ENCODE assay signal across 1 cellular context in genomic region chr10:67816719-67817118, GRCh38.
TF ChIP-seq lines count a peak whose summit lies in the region.

No MANE protein-coding gene starts in this region.

TF ChIP-seq in K562, 482 proteins besides CTCF, POLR2A, EP300 and RAD21 (continued from another document):
- TF ChIP-seq ZNF655 (CRISPR knock-in tag; IDR thresholded peaks at IDR 0.05) (no peak), RBM25 (IDR thresholded peaks at IDR 0.05; ENCODE audit: low read depth, low read length, severe bottlenecking) (no peak)
